17 cellular contexts compared by ENCODE assay signal in genomic region chr1:30914587-30914922, GRCh38. TPM values are rescaled to one million over a fixed set of nuclear protein-coding genes. Genes with fewer than 3 reads are reported as not detected.
DNase-seq lines count a peak whose midpoint lies in the region; ATAC-seq and TF ChIP-seq lines count a peak whose summit lies in the region.
"Had no signal": no experiment of that assay in that cellular context is flagged by ENCODE, and none has a peak within 500 bp of the region (broad histone marks: within the 10 kb centered on the region; RNA-seq: fewer than 3 reads in every experiment).

No MANE protein-coding gene starts in this region.

- H3K27ac Mint-ChIP-seq in dendritic cell treated with granulocyte-macrophage colony-stimulating factor and Interleukin-4, amounts not matched to agents 40 ng/mL and 50 ng/mL, for 4 days = peak overlapping the region; percentile 97
- H3K27ac Mint-ChIP-seq: B cell; CD4-positive, alpha-beta T cell; HFFc6 had no signal

- H2AFZ ChIP-seq in mesenchymal stem cell (ENCODE audit: low read depth, low read length) = no peak overlapping the region
- no peak overlapping the region for H2AFZ ChIP-seq in trophoblast cell (ENCODE audit: insufficient read depth, low read length, poor library complexity)

- no peak for TF ChIP-seq POLR2A in sigmoid colon (IDR thresholded peaks at IDR 0.05)

- peaks cover 29 to 100% (median 69%) of the 10 kb centered on the region in 10 experiments for H3K4me1 ChIP-seq in BLaER1 treated with 17β-estradiol and CSF1 and Interleukin-3, amounts not matched to agents 10 nM and 100 nM
- H3K4me1 ChIP-seq in mesenchymal stem cell (ENCODE audit: control insufficient read depth, insufficient read depth, low read depth, low read length) (peaks cover 9% of the 10 kb centered on the region), trophoblast cell (ENCODE audit: control insufficient read depth in 1 of 2, insufficient read depth in 2 of 2, low read length in 2 of 2) (peaks cover 29 to 35% of the 10 kb centered on the region in 2 experiments), sigmoid colon (peaks cover 2 to 19% (median 10%) of the 10 kb centered on the region in 4 donors)
- H3K4me1 ChIP-seq: Caco-2 had no signal

- H3K14ac ChIP-seq in mesenchymal stem cell (ENCODE audit: low read length in 2 of 2) (no peak overlapping the region), trophoblast cell (ENCODE audit: low read length) (peak overlapping the region; percentile 36)

- peaks cover 78% of the 10 kb centered on the region for H3K4me1 Mint-ChIP-seq in dendritic cell treated with granulocyte-macrophage colony-stimulating factor and Interleukin-4, amounts not matched to agents 40 ng/mL and 50 ng/mL, for 4 days (ENCODE audit: low read depth)

- H4K12ac ChIP-seq in trophoblast cell (ENCODE audit: low read depth, low read length) = no peak overlapping the region

- peak overlapping the region; percentile 1 to 3 for H2BK12ac ChIP-seq in mesenchymal stem cell (ENCODE audit: low read length in 2 of 2)
- peak overlapping the region; percentile 32 for H2BK12ac ChIP-seq in trophoblast cell (ENCODE audit: low read length)

- DNase-seq in mesenchymal stem cell = no peak
- no peak for DNase-seq in trophoblast cell
- no peak for DNase-seq in SW480 (ENCODE audit: low spot score)
- DNase-seq in sigmoid colon = no peak
- DNase-seq: 8988T; C1 segment of cervical spinal cord; Caco-2; CD4-positive, alpha-beta T cell; GOT3; HFFc6; IMR-90 had no signal

- H3K79me1 ChIP-seq in mesenchymal stem cell (replicated peaks; ENCODE audit: low read length, poor library complexity, severe bottlenecking) (no peaks in the 10 kb centered on the region), trophoblast cell (ENCODE audit: low read length) (peaks cover 23% of the 10 kb centered on the region)

- H3K27me3 Mint-ChIP-seq in dendritic cell treated with granulocyte-macrophage colony-stimulating factor and Interleukin-4, amounts not matched to agents 40 ng/mL and 50 ng/mL, for 4 days = no peaks in the 10 kb centered on the region

- H3K36me3 ChIP-seq in BLaER1 treated with 17β-estradiol and CSF1 and Interleukin-3, amounts not matched to agents 10 nM and 100 nM = no peaks in the 10 kb centered on the region
- H3K36me3 ChIP-seq in mesenchymal stem cell (ENCODE audit: control insufficient read depth in 1 of 2, insufficient read depth in 2 of 2, low read depth in 1 of 2, low read length in 2 of 2) (no peaks in the 10 kb centered on the region), trophoblast cell (ENCODE audit: control insufficient read depth in 1 of 2, insufficient read depth in 2 of 2, low read length in 2 of 2) (no peaks in the 10 kb centered on the region), sigmoid colon (no peaks in the 10 kb centered on the region)

- no peak overlapping the region for H3K4me3 ChIP-seq in BLaER1 treated with 17β-estradiol and CSF1 and Interleukin-3, amounts not matched to agents 10 nM and 100 nM
- H3K4me3 ChIP-seq in mesenchymal stem cell (ENCODE audit: insufficient read depth in 1 of 2, low read depth in 1 of 2, low read length in 2 of 2) (no peak overlapping the region), trophoblast cell (ENCODE audit: low read depth, low read length) (no peak overlapping the region), sigmoid colon (no peak overlapping the region)

- no peaks in the 10 kb centered on the region for H3K9me3 Mint-ChIP-seq in dendritic cell treated with granulocyte-macrophage colony-stimulating factor and Interleukin-4, amounts not matched to agents 40 ng/mL and 50 ng/mL, for 4 days
- H3K9me3 Mint-ChIP-seq: CD4-positive, alpha-beta T cell; HFFc6 had no signal

- H3K23ac ChIP-seq in mesenchymal stem cell (ENCODE audit: low read length in 2 of 2) (no peak overlapping the region), trophoblast cell (ENCODE audit: low read length) (no peak overlapping the region)

- H3K27me3 ChIP-seq in BLaER1 treated with 17β-estradiol and CSF1 and Interleukin-3, amounts not matched to agents 10 nM and 100 nM = peaks cover 0 to 29% (median 17%) of the 10 kb centered on the region in 11 experiments; a peak in 18 of 22 replicates
- H3K27me3 ChIP-seq in mesenchymal stem cell (ENCODE audit: control insufficient read depth in 1 of 2, insufficient read depth in 1 of 2, low read length in 2 of 2) = peaks cover 0 to 2% of the 10 kb centered on the region in 2 experiments
- no peaks in the 10 kb centered on the region for H3K27me3 ChIP-seq in trophoblast cell (ENCODE audit: insufficient read depth, low read length)
- H3K27me3 ChIP-seq in sigmoid colon = no peaks in the 10 kb centered on the region

- no peak overlapping the region for H2BK15ac ChIP-seq in mesenchymal stem cell (ENCODE audit: low read depth, poor library complexity, severe bottlenecking)

- WGBS in mesenchymal stem cell = 97% methylated on average over 3 of the region's 3 CpGs
- no CpG with 5 or more reads among the region's 3 CpGs for WGBS in trophoblast cell (ENCODE audit: extremely low coverage, insufficient coverage, insufficient read length)
- WGBS in sigmoid colon, 2 donors = 84 to 92% methylated on average over 3 of the region's 3 CpGs

- H3K9ac ChIP-seq in BLaER1 treated with 17β-estradiol and CSF1 and Interleukin-3, amounts not matched to agents 10 nM and 100 nM = peak overlapping the region in 7 of 11 experiments; percentile 74 to 91 (median 84); a peak in 7 of 22 replicates
- H3K9ac ChIP-seq in mesenchymal stem cell (ENCODE audit: low read length) = no peak overlapping the region
- no peak overlapping the region for H3K9ac ChIP-seq in trophoblast cell (ENCODE audit: low read length)

- H2BK120ac ChIP-seq in mesenchymal stem cell (ENCODE audit: low read depth, low read length) = no peak overlapping the region
- H2BK120ac ChIP-seq in trophoblast cell (ENCODE audit: insufficient read depth, low read length, poor library complexity) = peak overlapping the region; percentile 47

- H4K8ac ChIP-seq in mesenchymal stem cell (ENCODE audit: low read length) (no peak overlapping the region), trophoblast cell (ENCODE audit: low read depth, low read length) (no peak overlapping the region)

- no peak for TF ChIP-seq CTCF in sigmoid colon (IDR thresholded peaks at IDR 0.05)

- no peak for TF ChIP-seq EP300 in sigmoid colon (IDR thresholded peaks at IDR 0.05)

- H2AK5ac ChIP-seq in mesenchymal stem cell (ENCODE audit: low read length, severe bottlenecking) (no peak overlapping the region), trophoblast cell (ENCODE audit: low read length) (no peak overlapping the region)

- H3K9me3 ChIP-seq in BLaER1 treated with 17β-estradiol and CSF1 and Interleukin-3, amounts not matched to agents 10 nM and 100 nM (replicated peaks in 1 of 11) = no peaks in the 10 kb centered on the region
- H3K9me3 ChIP-seq in mesenchymal stem cell (ENCODE audit: control insufficient read depth, low read length) (no peaks in the 10 kb centered on the region), trophoblast cell (ENCODE audit: insufficient read depth, low read depth, low read length) (no peaks in the 10 kb centered on the region), sigmoid colon (no peaks in the 10 kb centered on the region)
- H3K9me3 ChIP-seq: Caco-2 had no signal

- H3K18ac ChIP-seq in mesenchymal stem cell (ENCODE audit: low read depth in 1 of 2, low read length in 2 of 2) = no peak overlapping the region
- H3K18ac ChIP-seq in trophoblast cell (ENCODE audit: low read length) = peak overlapping the region; percentile 47

- H4K91ac ChIP-seq in mesenchymal stem cell (ENCODE audit: low read length) (no peak overlapping the region), trophoblast cell (ENCODE audit: low read depth, low read length) (peak overlapping the region; percentile 52)

- no peak for ATAC-seq in GM18858 (IDR thresholded peaks at IDR 0.05; ENCODE audit: unreplicated experiment)
- ATAC-seq: HCT116 had no signal

- H3K4me2 ChIP-seq in BLaER1 treated with 17β-estradiol and CSF1 and Interleukin-3, amounts not matched to agents 10 nM and 100 nM = peak overlapping the region in 7 of 11 experiments; percentile 85 to 99 (median 97); a peak in 12 of 22 replicates
- no peak overlapping the region for H3K4me2 ChIP-seq in mesenchymal stem cell (ENCODE audit: low read length, poor library complexity, severe bottlenecking)
- H3K4me2 ChIP-seq in trophoblast cell (ENCODE audit: low read length) = no peak overlapping the region

- H3K79me2 ChIP-seq in trophoblast cell (ENCODE audit: control insufficient read depth, insufficient read depth, low read length, poor library complexity) = peaks cover 2% of the 10 kb centered on the region

- peak overlapping the region in 8 of 11 experiments; percentile 85 to 99 (median 96); a peak in 16 of 22 replicates for H3K27ac ChIP-seq in BLaER1 treated with 17β-estradiol and CSF1 and Interleukin-3, amounts not matched to agents 10 nM and 100 nM
- H3K27ac ChIP-seq in mesenchymal stem cell (ENCODE audit: low read length, poor library complexity, severe bottlenecking) (no peak overlapping the region), trophoblast cell (ENCODE audit: low read depth, low read length) (no peak overlapping the region), sigmoid colon (no peak overlapping the region)
- H3K27ac ChIP-seq: HL-60 had no signal

- H3K4ac ChIP-seq in mesenchymal stem cell (ENCODE audit: low read depth in 1 of 2, low read length in 2 of 2) = no peak overlapping the region
- no peak overlapping the region for H3K4ac ChIP-seq in trophoblast cell (ENCODE audit: low read depth, low read length)

- H3K36me3 Mint-ChIP-seq in dendritic cell treated with granulocyte-macrophage colony-stimulating factor and Interleukin-4, amounts not matched to agents 40 ng/mL and 50 ng/mL, for 4 days (ENCODE audit: low read depth) = no peaks in the 10 kb centered on the region

- H3K4me3 Mint-ChIP-seq in dendritic cell treated with granulocyte-macrophage colony-stimulating factor and Interleukin-4, amounts not matched to agents 40 ng/mL and 50 ng/mL, for 4 days = no peak overlapping the region
- H3K4me3 Mint-ChIP-seq: B cell; CD4-positive, alpha-beta T cell; HFFc6 had no signal

- intact Hi-C loops in dendritic cell treated with granulocyte-macrophage colony-stimulating factor and Interleukin-4, amounts not matched to agents 40 ng/mL and 50 ng/mL, for 4 days (cut with micrococcal nuclease) = loop anchor here (10.0 kb wide), 2 partner anchors 70 to 1680 kb away; partner anchors contain the start of genes MECR and PTPRU
- intact Hi-C loops in sigmoid colon (cut with DNase I) = no loop called here

- peaks cover 0 to 28% (median 2%) of the 10 kb centered on the region in 11 experiments; a peak in 11 of 22 replicates for H4K20me1 ChIP-seq in BLaER1 treated with 17β-estradiol and CSF1 and Interleukin-3, amounts not matched to agents 10 nM and 100 nM

- no peak overlapping the region for H2BK5ac ChIP-seq in mesenchymal stem cell (ENCODE audit: low read depth, low read length, poor library complexity, severe bottlenecking)
- H2BK5ac ChIP-seq in trophoblast cell (ENCODE audit: low read depth, low read length, poor library complexity) = no peak overlapping the region

RNA-seq across cellular contexts. Expression of gene SDC3, which starts 6.0 kb away (rescaled TPM):
- polyA plus RNA-seq in mesenchymal stem cell (2013, experiment 1 of 2) = 102 TPM
- polyA plus RNA-seq in mesenchymal stem cell (2013, experiment 2 of 2) = 102 TPM
- 64.9 and 65.2 TPM in 2 replicates for polyA plus RNA-seq in trophoblast cell (2013)
- 10 to 100 TPM; 29.9 to 91.1 (median 50.7) TPM for total RNA-seq in sigmoid colon
- 10 to 100 TPM in 1 of 3 donors, 1 to 10 TPM in 2; 2.4 to 29.8 (median 6.5) TPM for polyA plus RNA-seq in sigmoid colon

Comparison
In these comparisons a context has a peak if more than half of its experiments do, and no peak if none do; other contexts are left out.
1. H3K27ac ChIP-seq: peak in BLaER1 treated with 17β-estradiol and CSF1 and Interleukin-3, amounts not matched to agents 10 nM and 100 nM (8 of 11); none in mesenchymal stem cell (single experiment), trophoblast cell (single experiment) and sigmoid colon (0 of 4).
2. H3K4me2 ChIP-seq: peak in BLaER1 treated with 17β-estradiol and CSF1 and Interleukin-3, amounts not matched to agents 10 nM and 100 nM (7 of 11); none in mesenchymal stem cell (single experiment) and trophoblast cell (single experiment).
3. H3K9ac ChIP-seq: peak in BLaER1 treated with 17β-estradiol and CSF1 and Interleukin-3, amounts not matched to agents 10 nM and 100 nM (7 of 11); none in mesenchymal stem cell (single experiment) and trophoblast cell (single experiment).